Comparison of ENCODE assay signal across 8 cellular contexts in the genomic region with DNA sequence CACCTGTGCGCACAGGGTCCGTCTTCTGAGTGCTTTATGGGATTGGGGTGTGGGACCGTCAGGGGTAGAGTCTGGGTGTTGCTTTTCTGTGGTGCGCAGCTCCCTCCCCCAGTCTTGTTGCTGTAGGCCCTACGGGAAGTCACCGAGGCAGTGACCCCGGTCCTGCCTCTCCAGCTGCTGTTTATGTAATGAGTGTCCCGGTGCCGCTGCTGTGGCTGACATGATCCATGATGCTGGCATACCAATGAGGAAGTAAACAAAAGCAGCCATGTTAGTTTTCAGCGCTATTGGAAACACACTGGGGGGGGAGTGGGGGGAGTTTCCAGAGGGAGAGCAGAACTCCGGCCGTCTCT. TPM values are rescaled to one million over a fixed set of nuclear protein-coding genes. Genes with fewer than 3 reads are reported as not detected.
DNase-seq lines count a peak whose midpoint lies in the region; TF ChIP-seq lines count a peak whose summit lies in the region.

No MANE protein-coding gene starts in this region.

- H3K27ac ChIP-seq in mucosa of rectum (ENCODE audit: low read depth in 2 of 2, low read length in 2 of 2) = peak overlapping the region; percentile 99

- peaks cover 38 to 50% of the 10 kb centered on the region in 2 donors for H3K4me1 ChIP-seq in mucosa of rectum (ENCODE audit: control insufficient read depth in 2 of 2, insufficient read depth in 2 of 2, low read length in 2 of 2)

- no peak for TF ChIP-seq CTCF in epithelial cell of proximal tubule (conservative IDR thresholded peaks at IDR 0.05; ENCODE audit: low read depth, low read length)

- H3K4me3 ChIP-seq in epithelial cell of proximal tubule (ENCODE audit: low read depth, low read length) = peak overlapping the region; percentile 81
- H3K4me3 ChIP-seq in mucosa of rectum (ENCODE audit: low read length in 2 of 2) = peak overlapping the region; percentile 89 to 98

- peak overlapping the region; percentile 95 to 96 for H3K9ac ChIP-seq in mucosa of rectum (ENCODE audit: low read depth in 1 of 2, low read length in 2 of 2)

- DNase-seq in NCI-H1105 treated with DMSO at 0.1 percent for 48 hours (lab: John Stamatoyannopoulos, UW) = peak; percentile 12
- DNase-seq in NCI-H1105 (lab: John Stamatoyannopoulos, UW) = no peak
- peak; percentile 41 for DNase-seq in NCI-H2227 (lab: John Stamatoyannopoulos, UW; ENCODE audit: unreplicated experiment)
- DNase-seq in activated CD4-positive, alpha-beta T cell treated with anti-CD3 and anti-CD28 coated beads, Interleukin-2, amount 50 U/mL, for 4 hours = peak; percentile 22 to 27
- DNase-seq in epithelial cell of proximal tubule (ENCODE audit: low read depth) = peak; percentile 56
- peak; percentile 76 for DNase-seq in ureter (ENCODE audit: low spot score)
- no peak for DNase-seq in islet precursor cell

- H3K9me3 ChIP-seq in mucosa of rectum (ENCODE audit: control insufficient read depth in 2 of 2, low read length in 2 of 2) = no peaks in the 10 kb centered on the region

- H3K36me3 ChIP-seq in mucosa of rectum (ENCODE audit: control insufficient read depth in 2 of 2, insufficient read depth in 2 of 2, low read length in 2 of 2) = peaks cover 3 to 8% of the 10 kb centered on the region in 2 donors

- H3K27me3 ChIP-seq in mucosa of rectum (ENCODE audit: control insufficient read depth in 2 of 2, insufficient read depth in 2 of 2, low read length in 2 of 2) = no peaks in the 10 kb centered on the region

RNA-seq across cellular contexts. Expression of a gene that starts 1.1 kb away (rescaled TPM):
- 120 and 182 TPM in 2 replicates for total RNA-seq in epithelial cell of proximal tubule
- 137 TPM for total RNA-seq in ureter

Comparison
In these comparisons a context has a peak if more than half of its experiments do, and no peak if none do; other contexts are left out.
1. DNase-seq: peak in NCI-H1105 treated with DMSO at 0.1 percent for 48 hours (single experiment), NCI-H2227 (single experiment), activated CD4-positive, alpha-beta T cell treated with anti-CD3 and anti-CD28 coated beads, Interleukin-2, amount 50 U/mL, for 4 hours (2 of 2), epithelial cell of proximal tubule (single experiment) and ureter (single experiment); none in NCI-H1105 (single experiment) and islet precursor cell (single experiment).